25 cellular contexts compared by ENCODE assay signal in genomic region chr2:128526455-128526976, GRCh38.
"Had no signal": no experiment of that assay in that cellular context is flagged by ENCODE, and none has a peak within 500 bp of the region (broad histone marks: within the 10 kb centered on the region; RNA-seq: fewer than 3 reads in every experiment).

No MANE protein-coding gene starts in this region.

- H3K4me1 ChIP-seq: body of pancreas, left lung, pancreas, suprapubic skin, transverse colon had no signal

- H3K4me1 Mint-ChIP-seq: activated naive CD8-positive, alpha-beta T cell treated with anti-CD3 and anti-CD28 coated beads, Interleukin-2, amount 50 U/mL, for 24 hours; immature natural killer cell; T-helper 17 cell had no signal

- DNase-seq: activated CD4-positive, alpha-beta memory T cell treated with anti-CD3 and anti-CD28 coated beads for 36 hours; activated CD4-positive, alpha-beta T cell treated with anti-CD3 and anti-CD28 coated beads for 48 hours; activated effector memory CD4-positive, alpha-beta T cell treated with anti-CD3 and anti-CD28 coated beads, Interleukin-2, amount 50 U/mL, for 16 hours; activated naive CD4-positive, alpha-beta T cell treated with anti-CD3 and anti-CD28 coated beads, Interleukin-2, amount 50 U/mL, for 16 hours; activated naive CD8-positive, alpha-beta T cell treated with anti-CD3 and anti-CD28 coated beads, Interleukin-2, amount 50 U/mL, for 24 hours; body of pancreas; caudate nucleus; effector CD4-positive, alpha-beta T cell; glutamatergic neuron; immature natural killer cell; kidney glomerular epithelial cell; left lung; natural killer cell; pancreas; right cardiac atrium; stimulated activated CD4-positive, alpha-beta T cell treated with anti-CD3 and anti-CD28 coated beads, Interleukin-1b, Interleukin-23, amount 100 ng/mL, for 48 hours; stimulated activated naive CD8-positive, alpha-beta T cell treated with anti-CD3 and anti-CD28 coated beads, Interleukin-15, amount 100 ng/mL, for 72 hours; T-helper 17 cell; transverse colon had no signal

- H3K36me3 Mint-ChIP-seq: activated CD4-positive, alpha-beta memory T cell treated with anti-CD3 and anti-CD28 coated beads for 36 hours; immature natural killer cell; natural killer cell; stimulated activated effector memory CD8-positive, alpha-beta T cell treated with anti-CD3 and anti-CD28 coated beads, Interleukin-12 subunit alpha, Interleukin-12 subunit beta, amount 100 ng/mL, for 72 hours had no signal

- H3K27ac Mint-ChIP-seq: activated CD4-positive, alpha-beta memory T cell treated with anti-CD3 and anti-CD28 coated beads for 36 hours; activated naive CD8-positive, alpha-beta T cell treated with anti-CD3 and anti-CD28 coated beads, Interleukin-2, amount 50 U/mL, for 24 hours; dendritic cell treated with granulocyte-macrophage colony-stimulating factor and Interleukin-4, amounts not matched to agents 40 ng/mL and 50 ng/mL, for 4 days; immature natural killer cell; natural killer cell; stimulated activated effector memory CD8-positive, alpha-beta T cell treated with anti-CD3 and anti-CD28 coated beads, Interleukin-12 subunit alpha, Interleukin-12 subunit beta, amount 100 ng/mL, for 72 hours; T-helper 17 cell had no signal

- H3K4me3 Mint-ChIP-seq: activated CD4-positive, alpha-beta memory T cell treated with anti-CD3 and anti-CD28 coated beads for 36 hours; activated naive CD8-positive, alpha-beta T cell treated with anti-CD3 and anti-CD28 coated beads, Interleukin-2, amount 50 U/mL, for 24 hours; dendritic cell treated with granulocyte-macrophage colony-stimulating factor and Interleukin-4, amounts not matched to agents 40 ng/mL and 50 ng/mL, for 4 days; immature natural killer cell; natural killer cell; stimulated activated effector memory CD8-positive, alpha-beta T cell treated with anti-CD3 and anti-CD28 coated beads, Interleukin-12 subunit alpha, Interleukin-12 subunit beta, amount 100 ng/mL, for 72 hours; stimulated activated naive CD8-positive, alpha-beta T cell treated with anti-CD3 and anti-CD28 coated beads, Interleukin-15, amount 100 ng/mL, for 72 hours; T-helper 17 cell had no signal

- H3K27ac ChIP-seq: body of pancreas, hepatocyte, left lung, pancreas, skin epidermis, suprapubic skin, transverse colon had no signal

- ATAC-seq: activated naive CD8-positive, alpha-beta T cell treated with anti-CD3 and anti-CD28 coated beads, Interleukin-2, amount 50 U/mL, for 24 hours; body of pancreas; left lung; natural killer cell; pancreas; right cardiac atrium; stimulated activated effector memory CD8-positive, alpha-beta T cell treated with anti-CD3 and anti-CD28 coated beads, Interleukin-12 subunit alpha, Interleukin-12 subunit beta, amount 100 ng/mL, for 72 hours; stimulated activated naive CD8-positive, alpha-beta T cell treated with anti-CD3 and anti-CD28 coated beads, Interleukin-15, amount 100 ng/mL, for 72 hours; T-helper 17 cell had no signal

- H3K4me3 ChIP-seq: body of pancreas, hepatocyte, left lung, lung, pancreas, skin epidermis, suprapubic skin, transverse colon had no signal

- H3K27me3 ChIP-seq: body of pancreas, hepatocyte, left lung, pancreas, suprapubic skin, transverse colon had no signal

- H3K9me3 Mint-ChIP-seq: activated CD4-positive, alpha-beta memory T cell treated with anti-CD3 and anti-CD28 coated beads for 36 hours; activated naive CD8-positive, alpha-beta T cell treated with anti-CD3 and anti-CD28 coated beads, Interleukin-2, amount 50 U/mL, for 24 hours; dendritic cell treated with granulocyte-macrophage colony-stimulating factor and Interleukin-4, amounts not matched to agents 40 ng/mL and 50 ng/mL, for 4 days; immature natural killer cell; natural killer cell; stimulated activated effector memory CD8-positive, alpha-beta T cell treated with anti-CD3 and anti-CD28 coated beads, Interleukin-12 subunit alpha, Interleukin-12 subunit beta, amount 100 ng/mL, for 72 hours; stimulated activated naive CD8-positive, alpha-beta T cell treated with anti-CD3 and anti-CD28 coated beads, Interleukin-15, amount 100 ng/mL, for 72 hours had no signal

- H3K9me3 ChIP-seq: body of pancreas, left lung, pancreas, suprapubic skin, transverse colon had no signal

- H3K36me3 ChIP-seq: left lung, pancreas, suprapubic skin, transverse colon had no signal
